ENCODE assay signal across 8 cellular contexts in genomic region chr16:68470461-68471150, GRCh38. TPM values are rescaled to one million over a fixed set of nuclear protein-coding genes. Genes with fewer than 3 reads are reported as not detected.
DNase-seq lines count a peak whose midpoint lies in the region; ATAC-seq, FAIRE-seq and TF ChIP-seq lines count a peak whose summit lies in the region.

No MANE protein-coding gene starts in this region.

- no peak overlapping the region for H3K23ac ChIP-seq in mesenchymal stem cell (ENCODE audit: low read length in 2 of 2)

- H3K4me1 ChIP-seq in K562 (replicated peaks in 1 of 2; ENCODE audit: control insufficient read depth in 2 of 2, insufficient read depth in 2 of 2, low read length in 2 of 2) = no peaks in the 10 kb centered on the region; a peak in 1 of 5 replicates
- H3K4me1 ChIP-seq in pancreas = peaks cover 3 to 20% (median 10%) of the 10 kb centered on the region in 3 donors
- H3K4me1 ChIP-seq in mesenchymal stem cell (ENCODE audit: control insufficient read depth, insufficient read depth, low read depth, low read length) = no peaks in the 10 kb centered on the region

- H2AFZ ChIP-seq in K562 (ENCODE audit: low read depth, low read length) = no peak overlapping the region
- no peak overlapping the region for H2AFZ ChIP-seq in mesenchymal stem cell (ENCODE audit: low read depth, low read length)

- H3K9me3 ChIP-seq in K562 (replicated peaks; ENCODE audit: control insufficient read depth, insufficient read depth, low read depth, low read length) = no peaks in the 10 kb centered on the region
- H3K9me3 ChIP-seq in pancreas = no peaks in the 10 kb centered on the region
- no peaks in the 10 kb centered on the region for H3K9me3 ChIP-seq in mesenchymal stem cell (ENCODE audit: control insufficient read depth, low read length)

- no peak overlapping the region for H2BK120ac ChIP-seq in mesenchymal stem cell (ENCODE audit: low read depth, low read length)

- TF ChIP-seq EP300 in K562 (IDR thresholded peaks at IDR 0.05; ENCODE audit: low read length) = no peak

- H3K9ac ChIP-seq in K562 (ENCODE audit: insufficient read depth in 1 of 2, low read depth in 2 of 2, low read length in 2 of 2) (no peak overlapping the region), mesenchymal stem cell (ENCODE audit: low read length) (no peak overlapping the region)

- TF ChIP-seq RAD21 in K562 (CRISPR knock-in tag; conservative IDR thresholded peaks at IDR 0.05 in 1 of 2, IDR thresholded peaks at IDR 0.05 in 1 of 2) = no peak

- no peak for TF ChIP-seq POLR2A in K562 (conservative IDR thresholded peaks at IDR 0.05)

- intact Hi-C loops in K562 (cut with micrococcal nuclease) (no loop called here), pancreas (cut with DNase I) (no loop called here)

- DNase-seq in Kasumi-1 (lab: John Stamatoyannopoulos, UW) = peak; percentile 97
- no peak for DNase-seq in K562 (ENCODE audit: extremely low read depth in 1 of 4, low spot score in 3 of 4)
- DNase-seq in pancreas = peak in 1 of 6 donors; percentile 55
- DNase-seq in mesenchymal stem cell = no peak
- DNase-seq in RKO (ENCODE audit: low spot score) = no peak
- no peak for DNase-seq in EL

- no peaks in the 10 kb centered on the region for H4K20me1 ChIP-seq in K562 (replicated peaks; ENCODE audit: control insufficient read depth, insufficient read depth, low read length)

- no peak overlapping the region for H3K4ac ChIP-seq in mesenchymal stem cell (ENCODE audit: low read depth in 1 of 2, low read length in 2 of 2)

- peak overlapping the region in 1 of 2 experiments; percentile 41 for H3K14ac ChIP-seq in mesenchymal stem cell (ENCODE audit: low read length in 2 of 2)

- BruUV-seq in K562 (replicated peaks; lab: Mats Ljungman, UMichigan) = no TSS peak

- H3K36me3 ChIP-seq in K562 (ENCODE audit: control insufficient read depth, insufficient read depth, low read length) = no peaks in the 10 kb centered on the region
- H3K36me3 ChIP-seq in pancreas = no peaks in the 10 kb centered on the region
- no peaks in the 10 kb centered on the region for H3K36me3 ChIP-seq in mesenchymal stem cell (ENCODE audit: control insufficient read depth in 1 of 2, insufficient read depth in 2 of 2, low read depth in 1 of 2, low read length in 2 of 2)

- no peaks in the 10 kb centered on the region for H3K9me1 ChIP-seq in K562 (ENCODE audit: control insufficient read depth, insufficient read depth, low read length)

- FAIRE-seq in K562 (lab: Jason Lieb, UNC) = no peak
- FAIRE-seq in pancreas (lab: Jason Lieb, UNC) = no peak

- no peak overlapping the region for H2BK15ac ChIP-seq in mesenchymal stem cell (ENCODE audit: low read depth, poor library complexity, severe bottlenecking)

- no peak overlapping the region for H2AK5ac ChIP-seq in mesenchymal stem cell (ENCODE audit: low read length, severe bottlenecking)

- H3K18ac ChIP-seq in mesenchymal stem cell (ENCODE audit: low read depth in 1 of 2, low read length in 2 of 2) = no peak overlapping the region

- H3K4me3 ChIP-seq in K562 (no peak overlapping the region), pancreas (peak overlapping the region in 1 of 4 donors; percentile 27), mesenchymal stem cell (ENCODE audit: insufficient read depth in 1 of 2, low read depth in 1 of 2, low read length in 2 of 2) (peak overlapping the region in 1 of 2 experiments; percentile 62)

- POLR2A ChIA-PET in K562 (lab: Yijun Ruan, JAX) = interaction anchor here (0.6 to 1.0 kb wide), 2 partner anchors 10 to 131 kb away, joined by 3 to 4 read pairs; no protein-coding TSS in a partner anchor

- H3K4me2 ChIP-seq in K562 (ENCODE audit: insufficient read depth, low read length) (no peak overlapping the region), mesenchymal stem cell (ENCODE audit: low read length, poor library complexity, severe bottlenecking) (no peak overlapping the region)

- no peak overlapping the region for H2BK5ac ChIP-seq in mesenchymal stem cell (ENCODE audit: low read depth, low read length, poor library complexity, severe bottlenecking)

- in situ Hi-C loops in K562 (cut with MboI) = no loop called here

- no peaks in the 10 kb centered on the region for H3K79me1 ChIP-seq in mesenchymal stem cell (replicated peaks; ENCODE audit: low read length, poor library complexity, severe bottlenecking)

- H3K79me2 ChIP-seq in K562 (ENCODE audit: control insufficient read depth, insufficient read depth, low read length) = no peaks in the 10 kb centered on the region

- TF ChIP-seq CTCF in K562 (IDR thresholded peaks at IDR 0.05 in 2 of 3, conservative IDR thresholded peaks at IDR 0.05 in 1 of 3; ENCODE audit: insufficient read depth in 2 of 3, low read depth in 1 of 3, low read length in 3 of 3) (no peak), pancreas (IDR thresholded peaks at IDR 0.05) (no peak)

- 0% methylated on average over 11 of the region's 11 CpGs for WGBS in K562 (ENCODE audit: insufficient coverage, low coverage, missing lambda C conversion rate)
- WGBS in pancreas, 2 donors = 66 to 69% methylated on average over 11 of the region's 11 CpGs
- WGBS in mesenchymal stem cell = 76% methylated on average over 11 of the region's 11 CpGs

- H3K27me3 ChIP-seq in K562 (ENCODE audit: control insufficient read depth in 2 of 2, insufficient read depth in 2 of 2, low read length in 2 of 2) (peaks cover 9 to 60% of the 10 kb centered on the region in 2 experiments; a peak in 4 of 5 replicates), pancreas (no peaks in the 10 kb centered on the region), mesenchymal stem cell (ENCODE audit: control insufficient read depth in 1 of 2, insufficient read depth in 1 of 2, low read length in 2 of 2) (peaks cover 69 to 73% of the 10 kb centered on the region in 2 experiments)

- H2BK12ac ChIP-seq in mesenchymal stem cell (ENCODE audit: low read length in 2 of 2) = no peak overlapping the region

- CTCF ChIA-PET in K562 (lab: Yijun Ruan, JAX; ENCODE audit: low intra/inter-chr PET ratio) = no interaction called here

- ATAC-seq in GM18508 (IDR thresholded peaks at IDR 0.05; ENCODE audit: insufficient read depth, unreplicated experiment) (peak; percentile 64), GM21619 (IDR thresholded peaks at IDR 0.05; ENCODE audit: unreplicated experiment) (peak; percentile 93), K562 (peak; percentile 58), pancreas (peak in 3 of 4 donors; percentile 55 to 83 (median 78))

- H4K91ac ChIP-seq in mesenchymal stem cell (ENCODE audit: low read length) = no peak overlapping the region

- H4K8ac ChIP-seq in mesenchymal stem cell (ENCODE audit: low read length) = no peak overlapping the region

- H3K27ac ChIP-seq in K562 (ENCODE audit: extremely low read depth, low read depth, low read length) (no peak overlapping the region), pancreas (peak overlapping the region in 2 of 4 donors; percentile 51 to 70), mesenchymal stem cell (ENCODE audit: low read length, poor library complexity, severe bottlenecking) (no peak overlapping the region)

TF ChIP-seq in K562, 482 proteins besides CTCF, POLR2A, EP300 and RAD21:
- no peak for TF ChIP-seq TRIM24 (IDR thresholded peaks at IDR 0.05)
- TF ChIP-seq ZNF76 (CRISPR knock-in tag; IDR thresholded peaks at IDR 0.05; ENCODE audit: borderline replicate concordance) = no peak
- no peak for TF ChIP-seq SP1 (CRISPR knock-in tag; IDR thresholded peaks at IDR 0.05)
- no peak for TF ChIP-seq PURB (CRISPR knock-in tag; IDR thresholded peaks at IDR 0.05; ENCODE audit: low read depth)
- no peak for TF ChIP-seq MAX (CRISPR knock-in tag; IDR thresholded peaks at IDR 0.05)
- no peak for TF ChIP-seq L3MBTL2 (IDR thresholded peaks at IDR 0.05)
- no peak for TF ChIP-seq ZNF561 (CRISPR knock-in tag; conservative IDR thresholded peaks at IDR 0.05)
- no peak for TF ChIP-seq RBFOX2 (IDR thresholded peaks at IDR 0.05; ENCODE audit: low read depth, low read length)
- no peak for TF ChIP-seq PHTF2 (CRISPR knock-in tag; IDR thresholded peaks at IDR 0.05)

RNA-seq across cellular contexts. Expression of gene SMPD3, which starts 22.3 kb away (rescaled TPM):
- 1.3 TPM in 2 replicates for total RNA-seq in K562 (2011; cell fraction: chromatin; rRNA removed; ENCODE audit: low replicate concordance)
- total RNA-seq in K562 (2011; cell fraction: nucleolus; rRNA removed) = 1.0 and 1.4 TPM in 2 replicates
- 0.81 and 1.8 TPM in 2 replicates for total RNA-seq in K562 (2011; cell fraction: nucleoplasm; rRNA removed)
- 0.64 and 1.2 TPM in 2 replicates for total RNA-seq in K562 (2014; rRNA removed)
- total RNA-seq in K562 (2014; rRNA removed; fragmentation: Illumina TruSeq; extraction: Trizol) = 0.11 TPM in 1 of 2 replicates, not detected in the other
- total RNA-seq in K562 (2015; rRNA removed; fragmentation: Illumina TruSeq; extraction: Trizol) = 0.23 and 0.72 TPM in 2 replicates
- total RNA-seq in K562 (2021) = 0.94 and 1.2 TPM in 2 replicates
- polyA plus RNA-seq in K562 (2011; rRNA removed) = 0.12 and 0.18 TPM in 2 replicates
- polyA plus RNA-seq in K562 (2011; cell fraction: cytosol; rRNA removed) = 0.07 and 0.33 TPM in 2 replicates
- polyA plus RNA-seq in K562 (2011; cell fraction: nucleus; rRNA removed) = 0.50 and 0.63 TPM in 2 replicates
- polyA plus RNA-seq in K562 (2012) = 0.94 and 3.7 TPM in 2 replicates
- polyA plus RNA-seq in K562 (2014; fragmentation: Illumina TruSeq; extraction: Trizol) = 0.12 and 1.00 TPM in 2 replicates
- polyA plus RNA-seq in K562 (2014; fragmentation: Nextera tagmentation; extraction: Ambion mirVana) = under 1 TPM; 0.03 to 0.08 TPM
- polyA plus RNA-seq in K562 (2014; rRNA removed) = 0.19 and 0.42 TPM in 2 replicates
- polyA minus RNA-seq in K562 (2011; rRNA and poly(A)+ RNA removed) = not detected in 2 replicates
- polyA minus RNA-seq in K562 (2011; cell fraction: cytosol; rRNA and poly(A)+ RNA removed) = 0.19 TPM in 1 of 2 replicates, not detected in the other
- 0.40 TPM in 1 of 2 replicates, not detected in the other for polyA minus RNA-seq in K562 (2011; cell fraction: nucleus; rRNA and poly(A)+ RNA removed)
- total RNA-seq in pancreas = 1 to 10 TPM in 5 of 6 donors, under 1 TPM in 1; 0.83 to 5.5 (median 1.9) TPM
- polyA plus RNA-seq in pancreas = 1 to 10 TPM; 2.8 to 3.3 TPM
- not detected for polyA plus RNA-seq in mesenchymal stem cell (2013, experiment 1 of 2)
- polyA plus RNA-seq in mesenchymal stem cell (2013, experiment 2 of 2) = 0.04 TPM

Comparison
In these comparisons a context has a peak if more than half of its experiments do, and no peak if none do; other contexts are left out.
1. DNase-seq: peak in Kasumi-1 (2 of 2); none in K562 (0 of 4), mesenchymal stem cell (single experiment), RKO (single experiment) and EL (single experiment).
2. Peak in every context shown above with its lines, with median percentiles within 50 percentile points of each other: ATAC-seq.